27 cellular contexts compared by ENCODE assay signal in the genomic region with DNA sequence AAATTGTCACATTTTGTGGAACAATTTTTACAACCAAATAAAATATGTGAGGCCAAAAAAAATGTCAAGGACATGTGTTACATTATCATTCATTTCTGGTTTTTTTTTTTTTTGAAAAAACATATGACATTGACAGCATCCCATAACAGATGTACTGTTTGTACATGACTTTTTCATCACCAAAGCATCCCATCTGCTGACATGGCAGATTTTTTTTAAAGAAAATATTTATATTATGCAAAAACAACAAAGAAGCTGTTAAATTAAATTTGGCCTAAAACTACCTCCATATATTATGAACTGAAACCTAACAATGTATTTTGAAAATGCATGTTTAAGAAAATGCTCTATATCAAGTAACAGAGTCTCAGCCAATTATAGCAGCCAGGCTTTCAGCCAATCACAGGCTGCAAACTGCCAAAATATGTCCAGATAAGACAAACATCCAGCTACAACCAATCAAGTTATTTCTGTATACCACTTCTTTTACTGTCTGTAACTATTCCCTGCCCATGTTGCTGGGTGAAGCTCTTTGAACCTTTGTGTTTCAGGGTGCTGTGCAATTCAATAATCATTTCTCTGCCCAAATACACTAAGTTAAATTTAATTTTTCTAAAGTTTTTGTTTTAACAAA.
"Had no signal": no experiment of that assay in that cellular context is flagged by ENCODE, and none has a peak within 500 bp of the region (broad histone marks: within the 10 kb centered on the region; RNA-seq: fewer than 3 reads in every experiment).

No MANE protein-coding gene starts in this region.

- H3K27ac Mint-ChIP-seq: naive thymus-derived CD8-positive, alpha-beta T cell; nephron progenitor cell; neural progenitor cell; stimulated activated effector memory CD8-positive, alpha-beta T cell treated with anti-CD3 and anti-CD28 coated beads, Interleukin-12 subunit alpha, Interleukin-12 subunit beta, amount 100 ng/mL, for 72 hours; stimulated activated naive CD8-positive, alpha-beta T cell treated with anti-CD3 and anti-CD28 coated beads, Interleukin-15, Interleukin-2, amounts not matched to agents 100 ng/mL and 50 ng/mL, for 24 hours had no signal

- H3K9me3 ChIP-seq: lower lobe of right lung, neutrophil, psoas muscle, suprapubic skin, thoracic aorta, tibial artery, upper lobe of right lung had no signal

- H3K4me1 ChIP-seq: lower lobe of right lung, neural progenitor cell, parathyroid adenoma, psoas muscle, suprapubic skin, tibial artery, upper lobe of right lung had no signal

- H3K36me3 Mint-ChIP-seq: naive thymus-derived CD8-positive, alpha-beta T cell; neural progenitor cell; stimulated activated effector memory CD8-positive, alpha-beta T cell treated with anti-CD3 and anti-CD28 coated beads, Interleukin-12 subunit alpha, Interleukin-12 subunit beta, amount 100 ng/mL, for 72 hours had no signal

- ATAC-seq: left lobe of liver; lower lobe of right lung; naive thymus-derived CD8-positive, alpha-beta T cell; psoas muscle; sciatic nerve; stimulated activated effector memory CD8-positive, alpha-beta T cell treated with anti-CD3 and anti-CD28 coated beads, Interleukin-12 subunit alpha, Interleukin-12 subunit beta, amount 100 ng/mL, for 72 hours; upper lobe of right lung had no signal

- H3K4me3 ChIP-seq: lower lobe of right lung, neural progenitor cell, psoas muscle, skin epidermis, suprapubic skin, thoracic aorta, tibial artery, upper lobe of right lung had no signal

- H3K36me3 ChIP-seq: lower lobe of right lung, neural progenitor cell, neutrophil, suprapubic skin, thoracic aorta, tibial artery, upper lobe of right lung had no signal

- H3K27ac ChIP-seq: lower lobe of right lung, neural progenitor cell, neutrophil, parathyroid adenoma, psoas muscle, skin epidermis, suprapubic skin, thoracic aorta, tibial artery, upper lobe of right lung had no signal

- H2AFZ ChIP-seq: neural progenitor cell, parathyroid adenoma had no signal

- H3K4me2 ChIP-seq: neural progenitor cell had no signal

- H3K79me2 ChIP-seq: parathyroid adenoma had no signal

- H3K9ac ChIP-seq: neural progenitor cell, parathyroid adenoma had no signal

- H3K9me3 Mint-ChIP-seq: nephron progenitor cell; neural progenitor cell; stimulated activated naive CD8-positive, alpha-beta T cell treated with anti-CD3 and anti-CD28 coated beads, Interleukin-15, Interleukin-2, amounts not matched to agents 100 ng/mL and 50 ng/mL, for 24 hours had no signal

- H3K4me3 Mint-ChIP-seq: naive thymus-derived CD8-positive, alpha-beta T cell; nephron progenitor cell; neural progenitor cell; stimulated activated effector memory CD8-positive, alpha-beta T cell treated with anti-CD3 and anti-CD28 coated beads, Interleukin-12 subunit alpha, Interleukin-12 subunit beta, amount 100 ng/mL, for 72 hours; stimulated activated naive CD8-positive, alpha-beta T cell treated with anti-CD3 and anti-CD28 coated beads, Interleukin-15, Interleukin-2, amounts not matched to agents 100 ng/mL and 50 ng/mL, for 24 hours had no signal

- DNase-seq: hippocampal formation; kidney glomerular epithelial cell; left cardiac atrium; lower lobe of right lung; mammary epithelial cell; mesenchymal stem cell; naive thymus-derived CD8-positive, alpha-beta T cell; nephron progenitor cell; occipital lobe; psoas muscle; stimulated activated CD4-positive, alpha-beta T cell treated with anti-CD3 and anti-CD28 coated beads, Interleukin-4, amount 100 ng/mL, for 24 hours; stimulated activated naive CD4-positive, alpha-beta T cell; tibial artery; trophoblast cell; upper lobe of right lung had no signal

- H3K4me1 Mint-ChIP-seq: naive thymus-derived CD8-positive, alpha-beta T cell; neural progenitor cell; stimulated activated effector memory CD8-positive, alpha-beta T cell treated with anti-CD3 and anti-CD28 coated beads, Interleukin-12 subunit alpha, Interleukin-12 subunit beta, amount 100 ng/mL, for 72 hours had no signal

- H3K27me3 Mint-ChIP-seq: naive thymus-derived CD8-positive, alpha-beta T cell; stimulated activated naive CD8-positive, alpha-beta T cell treated with anti-CD3 and anti-CD28 coated beads, Interleukin-15, Interleukin-2, amounts not matched to agents 100 ng/mL and 50 ng/mL, for 24 hours had no signal

- FAIRE-seq: keratinocyte, urothelium cell line had no signal

- H3K27me3 ChIP-seq: neural progenitor cell, neutrophil, suprapubic skin, tibial artery, upper lobe of right lung had no signal
